ENCODE assay signal across 1 cellular context in the genomic region with DNA sequence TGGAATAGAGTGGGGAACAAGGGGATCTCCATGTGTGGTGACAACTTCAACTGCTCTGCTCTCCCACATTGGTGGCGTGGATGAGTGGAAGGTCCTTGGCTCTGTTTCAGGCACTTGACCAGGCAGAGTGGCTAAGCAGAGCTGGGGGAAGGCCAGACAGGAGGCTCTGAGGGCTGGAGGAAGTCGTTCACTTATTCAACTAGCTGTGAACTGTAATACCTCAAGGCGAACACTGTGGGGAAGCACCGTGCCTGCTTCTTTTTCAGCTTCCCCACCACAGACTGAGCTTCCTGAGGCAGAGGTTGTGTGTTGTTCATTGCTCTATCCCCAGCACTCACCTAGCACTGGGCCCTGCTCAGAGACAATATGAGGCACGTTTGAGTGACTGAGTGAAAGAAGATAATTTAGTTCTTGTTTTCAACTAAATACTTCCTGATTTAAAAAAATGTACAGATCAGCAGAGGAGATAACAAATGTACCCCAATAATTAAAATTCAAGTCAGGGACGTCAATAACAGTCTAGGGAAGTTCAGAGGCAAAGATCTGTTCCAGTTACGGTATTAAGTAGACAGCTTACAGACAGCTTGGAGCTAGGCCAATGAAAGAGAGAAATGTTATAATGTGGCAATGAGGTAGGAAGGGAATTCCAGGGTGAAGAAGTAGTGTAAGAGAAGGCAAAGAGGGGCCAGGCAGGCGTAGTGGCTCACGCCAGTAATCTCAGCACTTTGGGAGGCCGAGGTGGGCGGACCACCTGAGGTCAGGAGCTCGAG.
TF ChIP-seq lines count a peak whose summit lies in the region.

No MANE protein-coding gene starts in this region.

TF ChIP-seq in GM23338, 12 proteins besides CTCF, POLR2A, EP300 and RAD21 (continued from another document):
- TF ChIP-seq, protein P1, sequence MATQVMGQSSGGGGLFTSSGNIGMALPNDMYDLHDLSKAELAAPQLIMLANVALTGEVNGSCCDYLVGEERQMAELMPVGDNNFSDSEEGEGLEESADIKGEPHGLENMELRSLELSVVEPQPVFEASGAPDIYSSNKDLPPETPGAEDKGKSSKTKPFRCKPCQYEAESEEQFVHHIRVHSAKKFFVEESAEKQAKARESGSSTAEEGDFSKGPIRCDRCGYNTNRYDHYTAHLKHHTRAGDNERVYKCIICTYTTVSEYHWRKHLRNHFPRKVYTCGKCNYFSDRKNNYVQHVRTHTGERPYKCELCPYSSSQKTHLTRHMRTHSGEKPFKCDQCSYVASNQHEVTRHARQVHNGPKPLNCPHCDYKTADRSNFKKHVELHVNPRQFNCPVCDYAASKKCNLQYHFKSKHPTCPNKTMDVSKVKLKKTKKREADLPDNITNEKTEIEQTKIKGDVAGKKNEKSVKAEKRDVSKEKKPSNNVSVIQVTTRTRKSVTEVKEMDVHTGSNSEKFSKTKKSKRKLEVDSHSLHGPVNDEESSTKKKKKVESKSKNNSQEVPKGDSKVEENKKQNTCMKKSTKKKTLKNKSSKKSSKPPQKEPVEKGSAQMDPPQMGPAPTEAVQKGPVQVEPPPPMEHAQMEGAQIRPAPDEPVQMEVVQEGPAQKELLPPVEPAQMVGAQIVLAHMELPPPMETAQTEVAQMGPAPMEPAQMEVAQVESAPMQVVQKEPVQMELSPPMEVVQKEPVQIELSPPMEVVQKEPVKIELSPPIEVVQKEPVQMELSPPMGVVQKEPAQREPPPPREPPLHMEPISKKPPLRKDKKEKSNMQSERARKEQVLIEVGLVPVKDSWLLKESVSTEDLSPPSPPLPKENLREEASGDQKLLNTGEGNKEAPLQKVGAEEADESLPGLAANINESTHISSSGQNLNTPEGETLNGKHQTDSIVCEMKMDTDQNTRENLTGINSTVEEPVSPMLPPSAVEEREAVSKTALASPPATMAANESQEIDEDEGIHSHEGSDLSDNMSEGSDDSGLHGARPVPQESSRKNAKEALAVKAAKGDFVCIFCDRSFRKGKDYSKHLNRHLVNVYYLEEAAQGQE (IDR thresholded peaks at IDR 0.05; ENCODE audit: unreplicated experiment), result no peak
- no peak for TF ChIP-seq CREB1 (CRISPR knock-in tag; IDR thresholded peaks at IDR 0.05; ENCODE audit: low read depth)
- no peak for TF ChIP-seq ZNF331 (CRISPR knock-in tag; IDR thresholded peaks at IDR 0.05; ENCODE audit: low read depth)
- TF ChIP-seq, protein P2, sequence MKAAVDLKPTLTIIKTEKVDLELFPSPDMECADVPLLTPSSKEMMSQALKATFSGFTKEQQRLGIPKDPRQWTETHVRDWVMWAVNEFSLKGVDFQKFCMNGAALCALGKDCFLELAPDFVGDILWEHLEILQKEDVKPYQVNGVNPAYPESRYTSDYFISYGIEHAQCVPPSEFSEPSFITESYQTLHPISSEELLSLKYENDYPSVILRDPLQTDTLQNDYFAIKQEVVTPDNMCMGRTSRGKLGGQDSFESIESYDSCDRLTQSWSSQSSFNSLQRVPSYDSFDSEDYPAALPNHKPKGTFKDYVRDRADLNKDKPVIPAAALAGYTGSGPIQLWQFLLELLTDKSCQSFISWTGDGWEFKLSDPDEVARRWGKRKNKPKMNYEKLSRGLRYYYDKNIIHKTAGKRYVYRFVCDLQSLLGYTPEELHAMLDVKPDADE (IDR thresholded peaks at IDR 0.05), result no peak
